18 cellular contexts compared by ENCODE assay signal in genomic region chr2:137960223-137960622, GRCh38. TPM values are rescaled to one million over a fixed set of nuclear protein-coding genes. Genes with fewer than 3 reads are reported as not detected.
"Had no signal": no experiment of that assay in that cellular context is flagged by ENCODE, and none has a peak within 500 bp of the region (broad histone marks: within the 10 kb centered on the region; RNA-seq: fewer than 3 reads in every experiment).

No MANE protein-coding gene starts in this region.

- H3K9me3 Mint-ChIP-seq: activated T-helper 1 cell treated with anti-CD3 and anti-CD28 coated beads, Interleukin-12 subunit alpha, Interleukin-12 subunit beta, Interleukin-2, Interleukin-4 antibody, amounts not matched to agents 30 ng/mL and 10 ng/mL and 1 ng/mL, durations not matched to agents 14 hours and 24 hours and 36 hours; endodermal cell; stimulated activated naive B cell treated with anti-CD40 and anti-IgM and Interleukin-4, amounts not matched to agents 10 μg/mL and 1 μg/mL and 100 μg/mL, for 72 hours had no signal

- FAIRE-seq: keratinocyte, urothelium cell line had no signal

- ATAC-seq: activated CD4-positive, CD25-positive, alpha-beta regulatory T cell treated with anti-CD3 and anti-CD28 coated beads, Interleukin-2, amount 50 U/mL, for 24 hours; left lobe of liver; stimulated activated naive B cell treated with anti-CD40 and anti-IgM and Interleukin-4, amounts not matched to agents 10 μg/mL and 1 μg/mL and 100 μg/mL, for 72 hours had no signal

- H3K4me1 Mint-ChIP-seq: naive B cell had no signal

- H3K4me3 Mint-ChIP-seq: activated T-helper 1 cell treated with anti-CD3 and anti-CD28 coated beads, Interleukin-12 subunit alpha, Interleukin-12 subunit beta, Interleukin-2, Interleukin-4 antibody, amounts not matched to agents 30 ng/mL and 10 ng/mL and 1 ng/mL, durations not matched to agents 14 hours and 24 hours and 36 hours; endodermal cell; naive B cell; stimulated activated naive B cell treated with anti-CD40 and anti-IgM and Interleukin-4, amounts not matched to agents 10 μg/mL and 1 μg/mL and 100 μg/mL, for 72 hours had no signal

- H3K9me3 ChIP-seq: thyroid gland had no signal

- H3K27ac ChIP-seq: thyroid gland had no signal

- H3K36me3 ChIP-seq: thyroid gland had no signal

- H3K27ac Mint-ChIP-seq: activated T-helper 1 cell treated with anti-CD3 and anti-CD28 coated beads, Interleukin-12 subunit alpha, Interleukin-12 subunit beta, Interleukin-2, Interleukin-4 antibody, amounts not matched to agents 30 ng/mL and 10 ng/mL and 1 ng/mL, durations not matched to agents 14 hours and 24 hours and 36 hours; endodermal cell; naive B cell; stimulated activated naive B cell treated with anti-CD40 and anti-IgM and Interleukin-4, amounts not matched to agents 10 μg/mL and 1 μg/mL and 100 μg/mL, for 72 hours had no signal

- H3K4me3 ChIP-seq: thyroid gland had no signal

- DNase-seq: activated CD4-positive, alpha-beta T cell treated with anti-CD3 and anti-CD28 coated beads, Interleukin-2, amount 50 U/mL, for 1 hour; activated CD8-positive, alpha-beta memory T cell treated with anti-CD3 and anti-CD28 coated beads for 24 hours; activated naive CD4-positive, alpha-beta T cell; aorta; cerebellar nuclear complex; endodermal cell; erythroblast; mammary epithelial cell; naive B cell; stimulated activated CD4-positive, alpha-beta T cell treated with anti-CD3 and anti-CD28 coated beads, Interleukin-15, amount 100 ng/mL, for 24 hours; stimulated activated CD4-positive, alpha-beta T cell treated with anti-CD3 and anti-CD28 coated beads, Interleukin-4, amount 100 ng/mL, for 1 hour; stimulated activated naive B cell treated with anti-CD40 and anti-IgM and Interleukin-4, amounts not matched to agents 10 μg/mL and 1 μg/mL and 100 μg/mL, for 72 hours; thyroid gland had no signal

- H3K36me3 Mint-ChIP-seq: naive B cell; stimulated activated naive B cell treated with anti-CD40 and anti-IgM and Interleukin-4, amounts not matched to agents 10 μg/mL and 1 μg/mL and 100 μg/mL, for 72 hours had no signal

- H3K27me3 ChIP-seq: thyroid gland had no signal

RNA-seq across cellular contexts. Expression of gene HNMT, which starts 4.0 kb away (rescaled TPM):
- total RNA-seq: activated T-helper 1 cell treated with anti-CD3 and anti-CD28 coated beads, Interleukin-12 subunit alpha, Interleukin-12 subunit beta, Interleukin-2, Interleukin-4 antibody, amounts not matched to agents 30 ng/mL and 10 ng/mL and 1 ng/mL, durations not matched to agents 14 hours and 24 hours and 36 hours had no signal
